8 cellular contexts compared by ENCODE assay signal in the genomic region with DNA sequence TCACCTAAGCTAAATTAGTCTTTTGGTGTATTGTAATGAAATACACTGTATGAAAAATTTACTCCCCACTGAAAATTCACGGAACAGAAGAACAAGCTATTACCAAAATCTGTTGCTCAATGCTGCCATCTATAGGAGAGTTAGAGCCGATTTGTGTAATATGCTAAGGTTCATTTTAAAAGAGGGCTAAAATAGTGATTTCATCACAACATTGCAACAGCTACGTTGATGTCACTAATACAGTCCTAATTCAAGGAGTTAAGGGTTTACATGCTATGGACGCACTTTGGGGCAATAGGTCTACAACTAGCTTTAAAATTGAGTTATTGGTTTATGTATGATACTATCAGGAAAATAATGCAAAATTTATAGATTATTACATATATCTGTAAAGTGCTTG. TPM values are rescaled to one million over a fixed set of nuclear protein-coding genes. Genes with fewer than 3 reads are reported as not detected.
DNase-seq lines count a peak whose midpoint lies in the region; TF ChIP-seq lines count a peak whose summit lies in the region.

No MANE protein-coding gene starts in this region.

- TF ChIP-seq CTCF in esophagus muscularis mucosa (IDR thresholded peaks at IDR 0.05) (peak; percentile 71 to 74 (median 71)), progenitor cell of endocrine pancreas (IDR thresholded peaks at IDR 0.05; ENCODE audit: unreplicated experiment) (peak; percentile 80)

- no peak for TF ChIP-seq EP300 in esophagus muscularis mucosa (IDR thresholded peaks at IDR 0.05)

- no peak overlapping the region for H3K4me3 ChIP-seq in esophagus muscularis mucosa

- H3K27ac Mint-ChIP-seq in activated naive CD4-positive, alpha-beta T cell treated with anti-CD3 and anti-CD28 coated beads, Interleukin-2, amount 50 U/mL, for 24 hours, result no peak overlapping the region
- H3K27ac Mint-ChIP-seq in progenitor cell of endocrine pancreas, result no peak overlapping the region

- no peaks in the 10 kb centered on the region for H3K9me3 Mint-ChIP-seq in activated naive CD4-positive, alpha-beta T cell treated with anti-CD3 and anti-CD28 coated beads, Interleukin-2, amount 50 U/mL, for 24 hours
- no peaks in the 10 kb centered on the region for H3K9me3 Mint-ChIP-seq in progenitor cell of endocrine pancreas (ENCODE audit: low read depth)

- no peak for DNase-seq in activated naive CD4-positive, alpha-beta T cell (lab: John Stamatoyannopoulos, UW)
- DNase-seq in NCI-H1092 (lab: John Stamatoyannopoulos, UW) (peak; percentile 19), SK-MEL-5 (ENCODE audit: low read depth, low spot score) (peak; percentile 82), esophagus muscularis mucosa (ENCODE audit: extremely low spot score) (no peak), progenitor cell of endocrine pancreas (ENCODE audit: low spot score, unreplicated experiment) (no peak), GOT3 (lab: John Stamatoyannopoulos, UW) (no peak), hepatic stellate cell (ENCODE audit: low spot score) (no peak)

- H3K4me1 ChIP-seq in esophagus muscularis mucosa, result peaks cover 18 to 40% (median 39%) of the 10 kb centered on the region in 4 donors

- peak overlapping the region; percentile 37 for H3K4me3 Mint-ChIP-seq in activated naive CD4-positive, alpha-beta T cell treated with anti-CD3 and anti-CD28 coated beads, Interleukin-2, amount 50 U/mL, for 24 hours
- no peak overlapping the region for H3K4me3 Mint-ChIP-seq in progenitor cell of endocrine pancreas (ENCODE audit: low read depth)

- intact Hi-C loops in esophagus muscularis mucosa (cut with DNase I), result loop anchor here (2.0 to 10.0 kb wide), 3 partner anchors 768 to 1132 kb away; no protein-coding TSS in a partner anchor

- WGBS in esophagus muscularis mucosa, result 0% methylated on average over 4 of the region's 4 CpGs

- TF ChIP-seq POLR2A in esophagus muscularis mucosa (IDR thresholded peaks at IDR 0.05; ENCODE audit: low read depth), result no peak

- H3K27me3 ChIP-seq in esophagus muscularis mucosa, result peaks cover 0 to 16% (median 0%) of the 10 kb centered on the region in 4 donors

- no peaks in the 10 kb centered on the region for H3K36me3 Mint-ChIP-seq in activated naive CD4-positive, alpha-beta T cell treated with anti-CD3 and anti-CD28 coated beads, Interleukin-2, amount 50 U/mL, for 24 hours
- no peaks in the 10 kb centered on the region for H3K36me3 Mint-ChIP-seq in progenitor cell of endocrine pancreas (ENCODE audit: insufficient read depth)

- H3K27ac ChIP-seq in esophagus muscularis mucosa (replicated peaks in 1 of 4), result peak overlapping the region; percentile 94 to 96 (median 94)

- in situ Hi-C loops in SK-MEL-5 (cut with HindIII; ENCODE audit: low pct_unique_long_range_greater_than_20kb, low sequenced_read_pairs), result no loop called here

- H3K9me3 ChIP-seq in esophagus muscularis mucosa, result no peaks in the 10 kb centered on the region

- peaks cover 24% of the 10 kb centered on the region for H3K4me1 Mint-ChIP-seq in activated naive CD4-positive, alpha-beta T cell treated with anti-CD3 and anti-CD28 coated beads, Interleukin-2, amount 50 U/mL, for 24 hours
- peaks cover 13% of the 10 kb centered on the region for H3K4me1 Mint-ChIP-seq in progenitor cell of endocrine pancreas (ENCODE audit: low read depth)

- H3K27me3 Mint-ChIP-seq in activated naive CD4-positive, alpha-beta T cell treated with anti-CD3 and anti-CD28 coated beads, Interleukin-2, amount 50 U/mL, for 24 hours, result peaks cover 9% of the 10 kb centered on the region
- H3K27me3 Mint-ChIP-seq in progenitor cell of endocrine pancreas, result no peaks in the 10 kb centered on the region

- H3K36me3 ChIP-seq in esophagus muscularis mucosa, result peaks cover 0 to 3% (median 1%) of the 10 kb centered on the region in 4 donors

RNA-seq across cellular contexts. Expression of gene IRS1, which starts 3.0 kb away (rescaled TPM):
- 3.7 and 4.2 TPM in 2 replicates for total RNA-seq in SK-MEL-5 (2014; rRNA removed; shearing (Covaris generic))
- 5.6 and 7.9 TPM in 2 replicates for polyA plus RNA-seq in SK-MEL-5 (2015; cell fraction: cytosol; rRNA removed)
- 4.9 and 5.8 TPM in 2 replicates for polyA plus RNA-seq in SK-MEL-5 (2015; cell fraction: nucleus; rRNA removed)
- total RNA-seq in esophagus muscularis mucosa (10 to 100 TPM; 27.8 to 47.6 (median 32.8) TPM), progenitor cell of endocrine pancreas (17.1 and 20.5 TPM in 2 replicates)

RNA-seq across cellular contexts. Expression of gene RHBDD1, which starts 33.3 kb away (rescaled TPM):
- 13.2 and 13.4 TPM in 2 replicates for total RNA-seq in SK-MEL-5 (2014; rRNA removed; shearing (Covaris generic))
- 16.5 and 27.6 TPM in 2 replicates for polyA plus RNA-seq in SK-MEL-5 (2015; cell fraction: cytosol; rRNA removed)
- 9.9 and 16.9 TPM in 2 replicates for polyA plus RNA-seq in SK-MEL-5 (2015; cell fraction: nucleus; rRNA removed)
- 10 to 100 TPM; 18.3 to 24.9 (median 22.2) TPM for total RNA-seq in esophagus muscularis mucosa
- total RNA-seq in progenitor cell of endocrine pancreas, result 31.0 and 32.7 TPM in 2 replicates

Comparison
In these comparisons a context has a peak if more than half of its experiments do, and no peak if none do; other contexts are left out.
1. DNase-seq: peak in NCI-H1092 (single experiment) and SK-MEL-5 (single experiment); none in activated naive CD4-positive, alpha-beta T cell (0 of 4), esophagus muscularis mucosa (single experiment), progenitor cell of endocrine pancreas (single experiment), GOT3 (single experiment) and hepatic stellate cell (single experiment).